ENCODE assay signal across 8 cellular contexts in the genomic region with DNA sequence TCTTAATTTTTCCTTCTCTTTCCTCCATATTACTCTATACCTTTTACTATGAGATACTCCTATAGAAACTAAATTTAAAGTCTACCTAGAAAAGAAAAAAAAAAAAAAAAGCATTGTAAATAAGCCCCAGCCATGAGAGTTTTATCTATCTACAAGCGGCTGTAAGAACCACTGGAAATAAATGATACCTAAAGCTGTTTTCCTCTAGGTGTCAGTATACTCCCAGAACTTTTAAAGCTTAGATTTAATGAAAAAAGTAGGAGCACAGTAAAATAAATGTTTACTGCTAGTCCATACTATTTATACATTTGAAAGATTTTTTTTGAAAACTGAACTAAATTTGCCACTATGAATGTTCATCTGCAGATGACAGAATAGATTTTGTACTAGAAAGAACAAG. TPM values are rescaled to one million over a fixed set of nuclear protein-coding genes. Genes with fewer than 3 reads are reported as not detected.
DNase-seq lines count a peak whose midpoint lies in the region; ATAC-seq and TF ChIP-seq lines count a peak whose summit lies in the region.

No MANE protein-coding gene starts in this region.

- no peaks in the 10 kb centered on the region for H3K36me3 ChIP-seq in right lobe of liver
- no peaks in the 10 kb centered on the region for H3K36me3 ChIP-seq in CD8-positive, alpha-beta memory T cell (ENCODE audit: insufficient read depth, low read length)

- no peaks in the 10 kb centered on the region for H3K4me1 Mint-ChIP-seq in CD8-positive, alpha-beta memory T cell

- CTCF ChIA-PET in CD8-positive, alpha-beta memory T cell (lab: Charles Lee): no interaction called here

- no peaks in the 10 kb centered on the region for H3K27me3 Mint-ChIP-seq in CD8-positive, alpha-beta memory T cell

- TF ChIP-seq POLR2A in right lobe of liver (IDR thresholded peaks at IDR 0.05): no peak

- in situ Hi-C loops in Caki2 (cut with HindIII; ENCODE audit: low pct_unique_long_range_greater_than_20kb, low sequenced_read_pairs): no loop called here

- peaks cover 0 to 43% (median 13%) of the 10 kb centered on the region in 5 donors for H3K9me3 Mint-ChIP-seq in CD8-positive, alpha-beta memory T cell

- H3K27ac ChIP-seq in right lobe of liver: no peak overlapping the region
- no peak overlapping the region for H3K27ac ChIP-seq in CD8-positive, alpha-beta memory T cell (ENCODE audit: low read depth, low read length)

- DNase-seq in Caki2 (ENCODE audit: low read depth) (peak; percentile 19), NCI-H146 (lab: John Stamatoyannopoulos, UW) (peak; percentile 55), astrocyte of the hippocampus (ENCODE audit: low read depth, low spot score) (peak; percentile 57), right lobe of liver (no peak), COLO829 (ENCODE audit: low spot score) (no peak), OCI-M2 (lab: John Stamatoyannopoulos, UW; ENCODE audit: unreplicated experiment) (no peak)
- no peak for DNase-seq in CD8-positive, alpha-beta memory T cell

- H3K4me3 ChIP-seq in right lobe of liver: no peak overlapping the region
- H3K4me3 ChIP-seq in CD8-positive, alpha-beta memory T cell (ENCODE audit: low read length): no peak overlapping the region

- no peaks in the 10 kb centered on the region for H3K27me3 ChIP-seq in right lobe of liver
- no peaks in the 10 kb centered on the region for H3K27me3 ChIP-seq in CD8-positive, alpha-beta memory T cell (ENCODE audit: insufficient read depth, low read length, poor library complexity, severe bottlenecking)

- H3K27ac Mint-ChIP-seq in CD8-positive, alpha-beta memory T cell: no peak overlapping the region

- H3K9me3 ChIP-seq in right lobe of liver: no peaks in the 10 kb centered on the region
- no peaks in the 10 kb centered on the region for H3K9me3 ChIP-seq in CD8-positive, alpha-beta memory T cell (ENCODE audit: low read length)

- 20% methylated on average over 1 of the region's 1 CpG for WGBS in right lobe of liver (ENCODE audit: insufficient coverage, low coverage, low lambda C conversion rate, missing lambda C conversion rate)

- POLR2A ChIA-PET in CD8-positive, alpha-beta memory T cell (lab: Charles Lee): no interaction called here

- intact Hi-C loops in right lobe of liver (cut with DNase I): loop anchor here in 1 of 2 donors (10.0 kb wide), 1 partner anchor 275 kb away; no protein-coding TSS in a partner anchor

- no peaks in the 10 kb centered on the region for H3K36me3 Mint-ChIP-seq in CD8-positive, alpha-beta memory T cell

- TF ChIP-seq CTCF in right lobe of liver (IDR thresholded peaks at IDR 0.05): peak; percentile 47 to 64 (median 54)

- ATAC-seq in right lobe of liver (peak; percentile 70 to 83 (median 74)), HG03432 (IDR thresholded peaks at IDR 0.05; ENCODE audit: unreplicated experiment) (no peak)

- H3K4me1 ChIP-seq in right lobe of liver: no peaks in the 10 kb centered on the region
- H3K4me1 ChIP-seq in CD8-positive, alpha-beta memory T cell (ENCODE audit: insufficient read depth, low read length): no peaks in the 10 kb centered on the region

- H3K4me3 Mint-ChIP-seq in CD8-positive, alpha-beta memory T cell: no peak overlapping the region

RNA-seq across cellular contexts. Expression of a gene that starts 26.2 kb away (rescaled TPM):
- total RNA-seq in Caki2 (2014; rRNA removed; shearing (Covaris generic); ENCODE audit: low replicate concordance): not detected in 2 replicates
- not detected for total RNA-seq in right lobe of liver
- total RNA-seq in CD8-positive, alpha-beta memory T cell: not detected
- polyA plus RNA-seq in CD8-positive, alpha-beta memory T cell: not detected

RNA-seq across cellular contexts. Expression of a gene that starts 55.4 kb away (rescaled TPM):
- 28.4 TPM in 2 replicates for total RNA-seq in Caki2 (2014; rRNA removed; shearing (Covaris generic); ENCODE audit: low replicate concordance)
- 10 to 100 TPM in 5 of 6 experiments, 1 to 10 TPM in 1; 9.6 to 38.0 (median 18.8) TPM for total RNA-seq in right lobe of liver
- not detected for total RNA-seq in CD8-positive, alpha-beta memory T cell
- polyA plus RNA-seq in CD8-positive, alpha-beta memory T cell: not detected

Comparison
In these comparisons a context has a peak if more than half of its experiments do, and no peak if none do; other contexts are left out.
1. DNase-seq: peak in Caki2 (single experiment), NCI-H146 (single experiment) and astrocyte of the hippocampus (single experiment); none in right lobe of liver (0 of 3), CD8-positive, alpha-beta memory T cell (0 of 5), COLO829 (single experiment) and OCI-M2 (single experiment).
2. RNA of a gene that starts 55.4 kb away (total RNA-seq): 28.4 TPM in Caki2 and 9.6 to 38.0 TPM in right lobe of liver; not detected in CD8-positive, alpha-beta memory T cell; every median in the first group is over 10 times any median in the second.